10 cellular contexts compared by ENCODE assay signal in the genomic region with DNA sequence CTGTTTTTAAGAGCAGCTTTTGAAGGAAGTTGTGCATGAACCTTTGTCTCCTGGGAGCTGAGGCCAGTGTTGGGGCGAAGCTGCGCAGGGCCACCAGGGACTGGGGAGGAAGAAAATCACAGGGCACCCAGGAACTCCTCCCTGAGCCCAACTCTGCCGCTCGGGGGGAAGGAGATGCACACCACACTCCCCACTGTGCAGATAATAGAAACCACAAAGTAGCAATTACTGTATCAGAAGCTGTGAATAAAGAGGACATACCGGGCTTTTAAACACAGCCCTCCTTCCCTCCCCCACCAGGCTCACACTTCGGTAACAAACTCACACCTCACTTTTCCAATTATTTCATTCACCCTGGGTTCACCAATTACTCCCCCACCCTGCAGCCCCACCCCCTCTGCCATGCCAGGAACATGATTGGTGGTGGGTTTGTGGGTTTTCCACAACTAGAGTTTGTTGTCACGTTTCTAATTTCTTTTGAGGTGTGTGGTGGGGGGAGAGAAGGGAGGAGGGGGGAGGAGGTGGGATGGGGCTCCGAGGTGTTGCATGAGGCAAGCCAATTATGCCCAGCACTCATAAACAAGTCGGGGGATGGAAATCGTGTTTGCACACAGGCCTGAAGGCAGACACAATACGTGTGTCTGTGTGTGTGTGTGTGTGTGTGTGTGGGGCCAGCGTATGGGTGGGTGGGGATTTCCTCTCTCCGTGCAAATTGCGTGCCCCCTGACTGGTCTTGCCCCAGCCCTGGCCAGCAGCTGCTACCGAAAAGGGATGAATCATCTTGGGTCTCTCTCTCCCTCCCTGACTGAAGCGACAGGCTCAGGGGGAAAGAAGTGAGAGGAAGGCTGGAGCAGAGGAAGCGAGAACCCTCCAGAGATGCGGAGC.
DNase-seq lines count a peak whose midpoint lies in the region; ATAC-seq and TF ChIP-seq lines count a peak whose summit lies in the region.
"Had no signal": no experiment of that assay in that cellular context is flagged by ENCODE, and none has a peak within 500 bp of the region (broad histone marks: within the 10 kb centered on the region; RNA-seq: fewer than 3 reads in every experiment).

No MANE protein-coding gene starts in this region.

- no peaks in the 10 kb centered on the region for H3K9me3 Mint-ChIP-seq in T-helper 2 cell treated with Interferon-gamma antibody and Interleukin-4, amounts not matched to agents 5 μg/mL and 100 μg/mL, for 36 hours
- H3K9me3 Mint-ChIP-seq: IgD-negative memory B cell had no signal

- TF ChIP-seq CTCF in SK-N-SH (IDR thresholded peaks at IDR 0.05) = no peak
- TF ChIP-seq CTCF in vagina (IDR thresholded peaks at IDR 0.05) = no peak

- peaks cover 3% of the 10 kb centered on the region; the same call in 1 of the 2 replicates for H4K20me1 ChIP-seq in SK-N-SH (ENCODE audit: insufficient read depth)

- H3K4me3 Mint-ChIP-seq in T-helper 2 cell treated with Interferon-gamma antibody and Interleukin-4, amounts not matched to agents 5 μg/mL and 100 μg/mL, for 36 hours = no peak overlapping the region

- no peak for TF ChIP-seq RAD21 in SK-N-SH (IDR thresholded peaks at IDR 0.05; ENCODE audit: low read length)

- H3K79me2 ChIP-seq in SK-N-SH (ENCODE audit: insufficient read depth) = no peaks in the 10 kb centered on the region

- peaks cover 0 to 4% of the 10 kb centered on the region in 2 experiments for H3K36me3 ChIP-seq in SK-N-SH (replicated peaks in 1 of 2; ENCODE audit: control insufficient read depth in 1 of 2, insufficient read depth in 2 of 2, low read length in 1 of 2)
- peaks cover 0 to 4% of the 10 kb centered on the region in 2 donors for H3K36me3 ChIP-seq in vagina

- no peak overlapping the region for H3K27ac Mint-ChIP-seq in T-helper 2 cell treated with Interferon-gamma antibody and Interleukin-4, amounts not matched to agents 5 μg/mL and 100 μg/mL, for 36 hours

- H3K4me2 ChIP-seq in SK-N-SH = no peak overlapping the region

- H3K9me3 ChIP-seq in SK-N-SH (no peaks in the 10 kb centered on the region), vagina (no peaks in the 10 kb centered on the region)
- H3K9me3 ChIP-seq: right atrium auricular region had no signal

- peaks cover 8% of the 10 kb centered on the region for H3K4me1 Mint-ChIP-seq in T-helper 2 cell treated with Interferon-gamma antibody and Interleukin-4, amounts not matched to agents 5 μg/mL and 100 μg/mL, for 36 hours (ENCODE audit: low read depth)

- intact Hi-C loops in vagina (cut with DNase I) = no loop called here

- no peaks in the 10 kb centered on the region for H3F3A ChIP-seq in SK-N-SH (replicated peaks; ENCODE audit: insufficient read depth)

- H3K4me3 ChIP-seq in SK-N-SH (ENCODE audit: low read depth in 2 of 2, low read length in 1 of 2) = no peak overlapping the region
- H3K4me3 ChIP-seq in vagina = no peak overlapping the region
- H3K4me3 ChIP-seq: right atrium auricular region had no signal

- no peaks in the 10 kb centered on the region for H3K36me3 Mint-ChIP-seq in T-helper 2 cell treated with Interferon-gamma antibody and Interleukin-4, amounts not matched to agents 5 μg/mL and 100 μg/mL, for 36 hours (ENCODE audit: low read depth)

- WGBS in SK-N-SH (ENCODE audit: low lambda C conversion rate) = 62% methylated on average over 13 of the region's 18 CpGs

- ATAC-seq in HG03432 (IDR thresholded peaks at IDR 0.05; ENCODE audit: unreplicated experiment) = peak; percentile 61

- no peak for TF ChIP-seq POLR2A in vagina (IDR thresholded peaks at IDR 0.05)

- no peaks in the 10 kb centered on the region for H3K27me3 Mint-ChIP-seq in T-helper 2 cell treated with Interferon-gamma antibody and Interleukin-4, amounts not matched to agents 5 μg/mL and 100 μg/mL, for 36 hours (ENCODE audit: low read depth)
- H3K27me3 Mint-ChIP-seq: IgD-negative memory B cell had no signal

- no peaks in the 10 kb centered on the region for H3K9me2 ChIP-seq in SK-N-SH

- H3K27me3 ChIP-seq in SK-N-SH (ENCODE audit: insufficient read depth) (no peaks in the 10 kb centered on the region), vagina (no peaks in the 10 kb centered on the region)
- H3K27me3 ChIP-seq: right atrium auricular region had no signal

- POLR2A ChIA-PET in SK-N-SH (lab: Yijun Ruan, JAX) = no interaction called here

- TF ChIP-seq EP300 in SK-N-SH (IDR thresholded peaks at IDR 0.05; ENCODE audit: borderline replicate concordance in 1 of 2, low read depth in 1 of 2, low read length in 1 of 2) = no peak

- no peak overlapping the region for H3K9ac ChIP-seq in SK-N-SH

- H3K4me1 ChIP-seq in SK-N-SH (ENCODE audit: control insufficient read depth in 1 of 2, insufficient read depth in 2 of 2, low read depth in 1 of 2, low read length in 1 of 2) (no peaks in the 10 kb centered on the region; a peak in 1 of 4 replicates), vagina (peaks cover 13% of the 10 kb centered on the region)
- H3K4me1 ChIP-seq: right atrium auricular region had no signal

- no peak overlapping the region for H2AFZ ChIP-seq in SK-N-SH (ENCODE audit: low read depth)

- DNase-seq in AG08395 (ENCODE audit: low spot score) (peak; percentile 81), SK-N-SH (no peak), glomerular visceral epithelial cell (ENCODE audit: extremely low spot score) (peak; percentile 74), vagina (ENCODE audit: extremely low spot score in 2 of 2) (no peak), GM19238 (ENCODE audit: insufficient read length, low spot score) (no peak)
- DNase-seq in activated CD4-positive, alpha-beta T cell treated with anti-CD3 and anti-CD28 coated beads for 4 hours = no peak
- no peak for DNase-seq in T-helper 2 cell treated with Interferon-gamma antibody and Interleukin-4, amounts not matched to agents 5 μg/mL and 100 μg/mL, for 36 hours (ENCODE audit: low spot score)

- CTCF ChIA-PET in SK-N-SH (lab: Yijun Ruan, JAX) = interaction anchor here (6.0 kb wide), 1 partner anchor 51 kb away, joined by 39 read pairs; no protein-coding TSS in a partner anchor

- H3K27ac ChIP-seq in SK-N-SH (ENCODE audit: low read depth in 2 of 2, low read length in 1 of 2) = no peak overlapping the region
- no peak overlapping the region for H3K27ac ChIP-seq in vagina
- H3K27ac ChIP-seq: right atrium auricular region had no signal

TF ChIP-seq in SK-N-SH, 30 proteins besides CTCF, POLR2A, EP300 and RAD21:
- TF ChIP-seq ELF1 (IDR thresholded peaks at IDR 0.05) (no peak), FOSL2 (IDR thresholded peaks at IDR 0.05; ENCODE audit: borderline replicate concordance, low read depth) (peak; percentile 43; the same call in 1 of the 2 replicates), JUND (IDR thresholded peaks at IDR 0.05) (0 out of 2 replicates have a peak, but pooled peaks have one; percentile 11)

Comparison
In these comparisons a context has a peak if more than half of its experiments do, and no peak if none do; other contexts are left out.
1. DNase-seq: peak in AG08395 (single experiment) and glomerular visceral epithelial cell (single experiment); none in SK-N-SH (single experiment), vagina (0 of 2), activated CD4-positive, alpha-beta T cell treated with anti-CD3 and anti-CD28 coated beads for 4 hours (0 of 2), GM19238 (single experiment) and T-helper 2 cell treated with Interferon-gamma antibody and Interleukin-4, amounts not matched to agents 5 μg/mL and 100 μg/mL, for 36 hours (single experiment).